ENCODE assay signal across 21 cellular contexts in genomic region chr12:28479683-28480082, GRCh38.
"Had no signal": no experiment of that assay in that cellular context is flagged by ENCODE, and none has a peak within 500 bp of the region (broad histone marks: within the 10 kb centered on the region; RNA-seq: fewer than 3 reads in every experiment).

No MANE protein-coding gene starts in this region.

- FAIRE-seq: frontal cortex, islet of Langerhans, keratinocyte had no signal

- H3K4me3 ChIP-seq: colonic mucosa, dorsolateral prefrontal cortex, esophagus muscularis mucosa, heart right ventricle, left lung, lower lobe of right lung had no signal

- H3K27me3 ChIP-seq: colonic mucosa, dorsolateral prefrontal cortex, esophagus muscularis mucosa, foreskin keratinocyte, heart right ventricle, left lung had no signal

- ATAC-seq: foreskin keratinocyte; heart right ventricle; left cardiac atrium; left lung; left ventricle myocardium superior; lower lobe of right lung; naive thymus-derived CD4-positive, alpha-beta T cell had no signal

- DNase-seq: colonic mucosa; cortex of kidney; dorsolateral prefrontal cortex; effector CD4-positive, alpha-beta T cell; effector memory CD4-positive, alpha-beta T cell; foreskin keratinocyte; glutamatergic neuron; head of caudate nucleus; heart right ventricle; hippocampal formation; left cardiac atrium; left lung; left ventricle myocardium superior; lower lobe of right lung; mesenchymal stem cell; midbrain; naive thymus-derived CD4-positive, alpha-beta T cell had no signal

- H3K27ac ChIP-seq: colonic mucosa, dorsolateral prefrontal cortex, esophagus muscularis mucosa, foreskin keratinocyte, heart right ventricle, left lung, lower lobe of right lung had no signal

- H3K9me3 ChIP-seq: colonic mucosa, esophagus muscularis mucosa, lower lobe of right lung had no signal

- H3K36me3 ChIP-seq: colonic mucosa, esophagus muscularis mucosa, lower lobe of right lung had no signal

- H3K4me1 ChIP-seq: colonic mucosa, esophagus muscularis mucosa, foreskin keratinocyte, left lung, lower lobe of right lung had no signal
